In genomic region chr22:49016909-49017768, GRCh38 we compare ENCODE assay signal across 25 cellular contexts.
DNase-seq lines count a peak whose midpoint lies in the region; ATAC-seq and TF ChIP-seq lines count a peak whose summit lies in the region.
"Had no signal": no experiment of that assay in that cellular context is flagged by ENCODE, and none has a peak within 500 bp of the region (broad histone marks: within the 10 kb centered on the region; RNA-seq: fewer than 3 reads in every experiment).

No MANE protein-coding gene starts in this region.

- ATAC-seq in stimulated activated naive CD8-positive, alpha-beta T cell treated with anti-CD3 and anti-CD28 coated beads, Interleukin-15, Interleukin-2, amounts not matched to agents 100 U/mL and 50 U/mL, for 24 hours = no peak
- ATAC-seq: activated naive CD4-positive, alpha-beta T cell treated with anti-CD3 and anti-CD28 coated beads, Interleukin-2, amount 50 U/mL, for 72 hours; CD8-positive, alpha-beta T cell; K562; stimulated activated naive B cell treated with anti-CD40 and anti-IgM and Interleukin-4, amounts not matched to agents 10 μg/mL and 1 μg/mL and 100 μg/mL, for 72 hours; T-helper 17 cell had no signal

- no peaks in the 10 kb centered on the region for H3K9me3 ChIP-seq in right atrium auricular region
- no peaks in the 10 kb centered on the region for H3K9me3 ChIP-seq in spleen
- H3K9me3 ChIP-seq: ovary, tibial nerve had no signal

- peaks cover 0 to 15% of the 10 kb centered on the region in 2 donors for H3K4me1 ChIP-seq in right atrium auricular region
- peaks cover 0 to 20% (median 3%) of the 10 kb centered on the region in 6 donors for H3K4me1 ChIP-seq in spleen
- H3K4me1 ChIP-seq: SJSA1 had no signal

- peak overlapping the region; percentile 74 for H3K27ac ChIP-seq in VCaP
- peak overlapping the region; percentile 35 to 43 for H3K27ac ChIP-seq in right atrium auricular region
- H3K27ac ChIP-seq in spleen = peak overlapping the region in 4 of 8 donors; percentile 32 to 55 (median 46)
- H3K27ac ChIP-seq: brain microvascular endothelial cell, GM23248, ovary, SJSA1 had no signal

- H3K27me3 Mint-ChIP-seq in progenitor cell of endocrine pancreas = peaks cover 14% of the 10 kb centered on the region

- no peak overlapping the region for H3K27ac Mint-ChIP-seq in progenitor cell of endocrine pancreas
- H3K27ac Mint-ChIP-seq: activated naive CD4-positive, alpha-beta T cell treated with anti-CD3 and anti-CD28 coated beads, Interleukin-2, amount 50 U/mL, for 72 hours; CD8-positive, alpha-beta T cell; immature natural killer cell; stimulated activated naive B cell treated with anti-CD40 and anti-IgM and Interleukin-4, amounts not matched to agents 10 μg/mL and 1 μg/mL and 100 μg/mL, for 72 hours; T-helper 17 cell had no signal

- 75 to 83% (median 80%) methylated on average over 26 to 28 of the region's 28 CpGs for WGBS in spleen, 5 donors

- no peaks in the 10 kb centered on the region for H3K9me3 Mint-ChIP-seq in progenitor cell of endocrine pancreas (ENCODE audit: low read depth)
- H3K9me3 Mint-ChIP-seq: activated naive CD4-positive, alpha-beta T cell treated with anti-CD3 and anti-CD28 coated beads, Interleukin-2, amount 50 U/mL, for 72 hours; CD8-positive, alpha-beta T cell; immature natural killer cell; stimulated activated naive B cell treated with anti-CD40 and anti-IgM and Interleukin-4, amounts not matched to agents 10 μg/mL and 1 μg/mL and 100 μg/mL, for 72 hours had no signal

- H3K4me3 ChIP-seq in H7 (ENCODE audit: insufficient read depth, low read depth, low read length) = no peak overlapping the region
- no peak overlapping the region for H3K4me3 ChIP-seq in right atrium auricular region
- no peak overlapping the region for H3K4me3 ChIP-seq in spleen
- H3K4me3 ChIP-seq: GM23248, K562, ovary, SJSA1, tibial nerve had no signal

- no peaks in the 10 kb centered on the region for H3K36me3 Mint-ChIP-seq in progenitor cell of endocrine pancreas (ENCODE audit: insufficient read depth)
- H3K36me3 Mint-ChIP-seq: activated naive CD4-positive, alpha-beta T cell treated with anti-CD3 and anti-CD28 coated beads, Interleukin-2, amount 50 U/mL, for 72 hours; CD8-positive, alpha-beta T cell; immature natural killer cell; stimulated activated naive B cell treated with anti-CD40 and anti-IgM and Interleukin-4, amounts not matched to agents 10 μg/mL and 1 μg/mL and 100 μg/mL, for 72 hours had no signal

- peaks cover 4% of the 10 kb centered on the region for H3K4me1 Mint-ChIP-seq in progenitor cell of endocrine pancreas (ENCODE audit: low read depth)
- H3K4me1 Mint-ChIP-seq: immature natural killer cell; stimulated activated naive B cell treated with anti-CD40 and anti-IgM and Interleukin-4, amounts not matched to agents 10 μg/mL and 1 μg/mL and 100 μg/mL, for 72 hours; T-helper 17 cell had no signal

- H3K4me3 Mint-ChIP-seq in progenitor cell of endocrine pancreas (ENCODE audit: low read depth) = no peak overlapping the region
- H3K4me3 Mint-ChIP-seq: CD8-positive, alpha-beta T cell; immature natural killer cell; stimulated activated naive B cell treated with anti-CD40 and anti-IgM and Interleukin-4, amounts not matched to agents 10 μg/mL and 1 μg/mL and 100 μg/mL, for 72 hours; T-helper 17 cell had no signal

- H3K27me3 ChIP-seq in H7 (ENCODE audit: control insufficient read depth, insufficient read depth, low read length) (no peaks in the 10 kb centered on the region), right atrium auricular region (no peaks in the 10 kb centered on the region), spleen (replicated peaks in 1 of 7) (peaks cover 0 to 5% (median 0%) of the 10 kb centered on the region in 7 donors)
- H3K27me3 ChIP-seq: brain microvascular endothelial cell, ovary, SJSA1, tibial nerve had no signal

- intact Hi-C loops in spleen (cut with DNase I; ENCODE audit: low total_unique reads) = no loop called here

- H3K36me3 ChIP-seq in H7 (replicated peaks; ENCODE audit: control insufficient read depth, insufficient read depth, low read length) (no peaks in the 10 kb centered on the region), right atrium auricular region (no peaks in the 10 kb centered on the region), spleen (no peaks in the 10 kb centered on the region)
- H3K36me3 ChIP-seq: brain microvascular endothelial cell, ovary, SJSA1, tibial nerve had no signal

- no peak for TF ChIP-seq CTCF in VCaP (conservative IDR thresholded peaks at IDR 0.05)
- no peak for TF ChIP-seq CTCF in right atrium auricular region (IDR thresholded peaks at IDR 0.05)
- TF ChIP-seq CTCF in spleen (IDR thresholded peaks at IDR 0.05 in 8 of 11, conservative IDR thresholded peaks at IDR 0.05 in 3 of 11) = no peak
- TF ChIP-seq CTCF in progenitor cell of endocrine pancreas (IDR thresholded peaks at IDR 0.05; ENCODE audit: unreplicated experiment) = no peak

- peak; percentile 24 for DNase-seq in H7
- peak; percentile 56 for DNase-seq in right atrium auricular region (ENCODE audit: low spot score)
- peak; percentile 19 for DNase-seq in spleen
- DNase-seq in middle frontal gyrus (ENCODE audit: extremely low spot score, low spot score) = no peak
- no peak for DNase-seq in Kasumi-1 (lab: John Stamatoyannopoulos, UW)
- DNase-seq in progenitor cell of endocrine pancreas (ENCODE audit: low spot score, unreplicated experiment) = no peak
- no peak for DNase-seq in stimulated activated naive CD8-positive, alpha-beta T cell treated with anti-CD3 and anti-CD28 coated beads, Interleukin-15, Interleukin-2, amounts not matched to agents 100 U/mL and 50 U/mL, for 24 hours
- DNase-seq: activated T-cell treated with anti-CD3 and anti-CD28 coated beads, Interleukin-2, amount 50 U/mL, for 48 hours; brain microvascular endothelial cell; cortex of kidney; GM23248; immature natural killer cell; MV-4-11; NCI-H1694 treated with DMSO at 0.1 percent for 48 hours; NCI-H226; stimulated activated CD4-positive, alpha-beta T cell treated with anti-CD3 and anti-CD28 coated beads, Interleukin-1b, Interleukin-23, amount 100 ng/mL, for 48 hours; stimulated activated naive B cell treated with anti-CD40 and anti-IgM and Interleukin-4, amounts not matched to agents 10 μg/mL and 1 μg/mL and 100 μg/mL, for 72 hours; T-helper 17 cell had no signal

- no peak for TF ChIP-seq POLR2A in spleen (IDR thresholded peaks at IDR 0.05)

Comparison
In these comparisons a context has a peak if more than half of its experiments do, and no peak if none do; other contexts are left out.
1. DNase-seq: peak in H7 (single experiment), right atrium auricular region (single experiment) and spleen (single experiment); none in middle frontal gyrus (single experiment), Kasumi-1 (0 of 2), progenitor cell of endocrine pancreas (single experiment) and stimulated activated naive CD8-positive, alpha-beta T cell treated with anti-CD3 and anti-CD28 coated beads, Interleukin-15, Interleukin-2, amounts not matched to agents 100 U/mL and 50 U/mL, for 24 hours (single experiment).